In the genomic region with DNA sequence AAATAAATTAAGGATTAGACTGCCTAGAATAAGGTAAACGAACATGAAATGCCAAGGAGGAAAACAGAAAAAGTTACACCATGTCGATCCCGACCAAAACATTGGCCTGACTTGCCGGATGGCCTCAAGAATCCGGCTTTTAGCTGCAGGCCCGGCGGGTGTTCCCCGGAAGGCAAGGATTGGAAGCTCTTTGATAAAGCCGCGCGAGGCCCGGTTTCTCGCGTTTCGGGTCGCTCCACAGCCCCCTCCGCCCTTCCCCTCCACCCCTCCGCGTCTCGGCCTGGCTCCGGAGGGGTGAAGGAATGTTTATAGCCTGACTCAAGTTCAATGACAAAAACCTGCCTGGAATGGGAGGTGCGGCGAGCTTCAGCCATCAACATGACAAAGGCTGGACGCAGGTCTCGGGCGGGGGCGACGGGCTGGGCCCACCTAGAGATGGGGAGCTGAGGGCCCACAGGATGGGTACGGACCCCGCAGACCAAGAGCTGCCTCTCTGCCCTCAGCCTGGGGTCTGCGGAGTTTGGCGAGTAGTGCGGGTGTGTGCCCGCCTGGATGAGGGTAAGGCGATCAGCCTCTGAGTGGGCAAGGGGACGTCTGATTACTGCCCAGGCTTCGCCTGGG, we compare ENCODE assay signal across 15 cellular contexts. TPM values are rescaled to one million over a fixed set of nuclear protein-coding genes. Genes with fewer than 3 reads are reported as not detected.
DNase-seq lines count a peak whose midpoint lies in the region; ATAC-seq and TF ChIP-seq lines count a peak whose summit lies in the region.
"Had no signal": no experiment of that assay in that cellular context is flagged by ENCODE, and none has a peak within 500 bp of the region (broad histone marks: within the 10 kb centered on the region; RNA-seq: fewer than 3 reads in every experiment).

No MANE protein-coding gene starts in this region.

- TF ChIP-seq CTCF in activated CD8-positive, alpha-beta T cell treated with anti-CD3 and anti-CD28 coated beads for 36 hours (IDR thresholded peaks at IDR 0.05), result no peak
- TF ChIP-seq CTCF in RWPE2 (IDR thresholded peaks at IDR 0.05; ENCODE audit: poor library complexity, severe bottlenecking) (no peak), sigmoid colon (IDR thresholded peaks at IDR 0.05) (no peak), ovary (IDR thresholded peaks at IDR 0.05) (no peak)

- 0 out of 2 replicates have a peak, but pooled peaks cover 3% of the 10 kb centered on the region for H3K36me3 ChIP-seq in RWPE2 (ENCODE audit: low read depth)
- H3K36me3 ChIP-seq in iPS-20b (ENCODE audit: insufficient read depth, low read depth, low read length), result no peaks in the 10 kb centered on the region
- no peaks in the 10 kb centered on the region for H3K36me3 ChIP-seq in sigmoid colon
- no peaks in the 10 kb centered on the region for H3K36me3 ChIP-seq in ovary
- H3K36me3 ChIP-seq: WERI-Rb-1 had no signal

- H3K4me1 ChIP-seq in RWPE2 (ENCODE audit: insufficient read depth, poor library complexity, severe bottlenecking), result no peaks in the 10 kb centered on the region
- peaks cover 21% of the 10 kb centered on the region for H3K4me1 ChIP-seq in iPS-20b (ENCODE audit: insufficient read depth, low read length)
- H3K4me1 ChIP-seq in sigmoid colon, result peaks cover 0 to 39% (median 35%) of the 10 kb centered on the region in 4 donors
- no peaks in the 10 kb centered on the region for H3K4me1 ChIP-seq in ovary (ENCODE audit: insufficient read depth)

- peaks cover 4% of the 10 kb centered on the region for H3K36me3 Mint-ChIP-seq in activated CD8-positive, alpha-beta T cell treated with anti-CD3 and anti-CD28 coated beads, Interleukin-2, amount 10 ng/mL, durations not matched to agents 7 days and 5 days (ENCODE audit: low read depth)
- no peaks in the 10 kb centered on the region for H3K36me3 Mint-ChIP-seq in activated CD8-positive, alpha-beta T cell treated with anti-CD3 and anti-CD28 coated beads for 36 hours (ENCODE audit: low read depth)

- H3K27ac ChIP-seq in RWPE2 (ENCODE audit: poor library complexity, severe bottlenecking) (no peak overlapping the region), iPS-20b (ENCODE audit: low read length) (no peak overlapping the region), sigmoid colon (peak overlapping the region in 2 of 4 donors; percentile 34 to 49), ovary (no peak overlapping the region)
- H3K27ac ChIP-seq: WERI-Rb-1 had no signal

- WGBS in sigmoid colon, 2 donors, result 9 to 13% methylated on average over 37 of the region's 37 CpGs
- WGBS in ovary, 3 donors, result 6 to 10% (median 10%) methylated on average over 37 of the region's 37 CpGs

- POLR2A ChIA-PET in activated CD8-positive, alpha-beta T cell treated with anti-CD3 and anti-CD28 coated beads, Interleukin-2, amount 10 ng/mL, durations not matched to agents 7 days and 5 days (lab: Charles Lee), result no interaction called here
- POLR2A ChIA-PET in activated CD8-positive, alpha-beta T cell treated with anti-CD3 and anti-CD28 coated beads for 36 hours (lab: Charles Lee), result interaction anchor here (1.0 kb wide), 1 partner anchor 14 kb away, joined by 4 read pairs; no protein-coding TSS in a partner anchor

- ATAC-seq in activated CD8-positive, alpha-beta T cell treated with anti-CD3 and anti-CD28 coated beads, Interleukin-2, amount 10 ng/mL, durations not matched to agents 7 days and 5 days, result no peak
- ATAC-seq in activated CD8-positive, alpha-beta T cell treated with anti-CD3 and anti-CD28 coated beads for 36 hours, result no peak
- ATAC-seq in RWPE2 (ENCODE audit: low read depth) (no peak), Right ventricle myocardium inferior (no peak)

- peaks cover 33% of the 10 kb centered on the region for H3K4me1 Mint-ChIP-seq in activated CD8-positive, alpha-beta T cell treated with anti-CD3 and anti-CD28 coated beads, Interleukin-2, amount 10 ng/mL, durations not matched to agents 7 days and 5 days (ENCODE audit: low read depth)
- H3K4me1 Mint-ChIP-seq in activated CD8-positive, alpha-beta T cell treated with anti-CD3 and anti-CD28 coated beads for 36 hours (ENCODE audit: low read depth), result peaks cover 28% of the 10 kb centered on the region

- no peak overlapping the region for H3K9ac ChIP-seq in iPS-20b (ENCODE audit: low read depth, low read length)

- H3K9me3 Mint-ChIP-seq in activated CD8-positive, alpha-beta T cell treated with anti-CD3 and anti-CD28 coated beads, Interleukin-2, amount 10 ng/mL, durations not matched to agents 7 days and 5 days (ENCODE audit: insufficient read depth), result no peaks in the 10 kb centered on the region
- no peaks in the 10 kb centered on the region for H3K9me3 Mint-ChIP-seq in activated CD8-positive, alpha-beta T cell treated with anti-CD3 and anti-CD28 coated beads for 36 hours

- H3K4me3 ChIP-seq in RWPE2 (ENCODE audit: severe bottlenecking) (no peak overlapping the region), iPS-20b (ENCODE audit: low read length) (peak overlapping the region; percentile 59), sigmoid colon (peak overlapping the region in 2 of 4 donors; percentile 8 to 16), ovary (no peak overlapping the region)

- no peak for TF ChIP-seq POLR2A in sigmoid colon (IDR thresholded peaks at IDR 0.05)
- TF ChIP-seq POLR2A in ovary (IDR thresholded peaks at IDR 0.05), result no peak

- H3K27ac Mint-ChIP-seq in activated CD8-positive, alpha-beta T cell treated with anti-CD3 and anti-CD28 coated beads, Interleukin-2, amount 10 ng/mL, durations not matched to agents 7 days and 5 days, result no peak overlapping the region
- H3K27ac Mint-ChIP-seq in activated CD8-positive, alpha-beta T cell treated with anti-CD3 and anti-CD28 coated beads for 36 hours, result no peak overlapping the region

- H3K27me3 Mint-ChIP-seq in activated CD8-positive, alpha-beta T cell treated with anti-CD3 and anti-CD28 coated beads, Interleukin-2, amount 10 ng/mL, durations not matched to agents 7 days and 5 days (ENCODE audit: low read depth), result peaks cover 74% of the 10 kb centered on the region
- H3K27me3 Mint-ChIP-seq in activated CD8-positive, alpha-beta T cell treated with anti-CD3 and anti-CD28 coated beads for 36 hours, result peaks cover 77% of the 10 kb centered on the region

- H3K4me3 Mint-ChIP-seq in activated CD8-positive, alpha-beta T cell treated with anti-CD3 and anti-CD28 coated beads, Interleukin-2, amount 10 ng/mL, durations not matched to agents 7 days and 5 days, result peak overlapping the region; percentile 38
- H3K4me3 Mint-ChIP-seq in activated CD8-positive, alpha-beta T cell treated with anti-CD3 and anti-CD28 coated beads for 36 hours, result no peak overlapping the region

- CTCF ChIA-PET in activated CD8-positive, alpha-beta T cell treated with anti-CD3 and anti-CD28 coated beads, Interleukin-2, amount 10 ng/mL, durations not matched to agents 7 days and 5 days (lab: Charles Lee), result interaction anchor here (1.2 to 1.9 kb wide), 4 partner anchors 41 to 316 kb away, joined by 3 to 8 read pairs (median 6); no protein-coding TSS in a partner anchor
- CTCF ChIA-PET in activated CD8-positive, alpha-beta T cell treated with anti-CD3 and anti-CD28 coated beads for 36 hours (lab: Charles Lee), result interaction anchor here (0.7 to 4.5 kb wide), 9 partner anchors 8 to 159 kb away, joined by 3 to 19 read pairs (median 5); partner anchors contain the start of gene HOXB13

- no peaks in the 10 kb centered on the region for H3K9me3 ChIP-seq in RWPE2 (ENCODE audit: severe bottlenecking)
- H3K9me3 ChIP-seq in iPS-20b (ENCODE audit: insufficient read depth, low read depth, low read length), result no peaks in the 10 kb centered on the region; the same call in 1 of the 2 replicates
- H3K9me3 ChIP-seq in sigmoid colon, result no peaks in the 10 kb centered on the region
- peaks cover 0 to 4% of the 10 kb centered on the region in 2 donors for H3K9me3 ChIP-seq in ovary

- no peak for TF ChIP-seq EP300 in sigmoid colon (IDR thresholded peaks at IDR 0.05)
- TF ChIP-seq EP300 in ovary (IDR thresholded peaks at IDR 0.05), result no peak

- no peak for DNase-seq in activated CD8-positive, alpha-beta T cell treated with anti-CD3 and anti-CD28 coated beads, Interleukin-2, amount 10 ng/mL, durations not matched to agents 7 days and 5 days
- DNase-seq in activated CD8-positive, alpha-beta T cell treated with anti-CD3 and anti-CD28 coated beads for 36 hours, result no peak
- peak; percentile 54 for DNase-seq in RWPE2 (ENCODE audit: low spot score)
- peak; percentile 43 for DNase-seq in sigmoid colon
- no peak for DNase-seq in C1 segment of cervical spinal cord (lab: John Stamatoyannopoulos, UW)
- DNase-seq in Right ventricle myocardium inferior (ENCODE audit: missing footprints), result no peak
- DNase-seq in ovary, result no peak
- DNase-seq: cerebellar nuclear complex, WERI-Rb-1 had no signal

- H3K27me3 ChIP-seq in RWPE2 (ENCODE audit: insufficient read depth, poor library complexity, severe bottlenecking), result peaks cover 100% of the 10 kb centered on the region
- peaks cover 100% of the 10 kb centered on the region for H3K27me3 ChIP-seq in iPS-20b (ENCODE audit: insufficient read depth, low read length)
- peaks cover 70 to 100% (median 99%) of the 10 kb centered on the region in 3 donors for H3K27me3 ChIP-seq in sigmoid colon
- no peaks in the 10 kb centered on the region for H3K27me3 ChIP-seq in ovary

- intact Hi-C loops in activated CD8-positive, alpha-beta T cell treated with anti-CD3 and anti-CD28 coated beads for 36 hours (cut with micrococcal nuclease), result loop anchor here (5.0 to 10.0 kb wide), 2 partner anchors 33 to 105 kb away; partner anchors contain the start of genes HOXB7 and HOXB8
- intact Hi-C loops in sigmoid colon (cut with DNase I) (loop anchor here (2.0 to 5.0 kb wide), 2 partner anchors 29 to 102 kb away; partner anchors contain the start of gene HOXB8), Right ventricle myocardium inferior (cut with DNase I) (no loop called here), ovary (cut with DNase I) (loop anchor here in 2 of 4 donors (5.0 to 10.0 kb wide), 3 partner anchors 75 to 698 kb away; no protein-coding TSS in a partner anchor)

RNA-seq across cellular contexts. Expression of gene PRAC1, which starts 2.6 kb away (rescaled TPM):
- total RNA-seq in activated CD8-positive, alpha-beta T cell treated with anti-CD3 and anti-CD28 coated beads, Interleukin-2, amount 10 ng/mL, durations not matched to agents 7 days and 5 days, result not detected
- total RNA-seq in activated CD8-positive, alpha-beta T cell treated with anti-CD3 and anti-CD28 coated beads for 36 hours, result not detected
- total RNA-seq in sigmoid colon (10 to 100 TPM in 1 of 4 donors, 1 to 10 TPM in 1, not detected in 2; 9.1 to 13.5 TPM), Right ventricle myocardium inferior (not detected), ovary (not detected)
- polyA plus RNA-seq in sigmoid colon (100 to 1,000 TPM; 388 to 572 (median 408) TPM), ovary (not detected)
- total RNA-seq: LHCN-M2, liver, RPMI7951, temporal lobe had no signal
- polyA plus RNA-seq: AG04450, liver had no signal

RNA-seq across cellular contexts. Expression of gene PRAC2, which starts 3.2 kb away (rescaled TPM):
- total RNA-seq in activated CD8-positive, alpha-beta T cell treated with anti-CD3 and anti-CD28 coated beads, Interleukin-2, amount 10 ng/mL, durations not matched to agents 7 days and 5 days, result not detected
- total RNA-seq in activated CD8-positive, alpha-beta T cell treated with anti-CD3 and anti-CD28 coated beads for 36 hours, result not detected
- 1 to 10 TPM in 1 of 4 donors, not detected in 3; 2.1 TPM for total RNA-seq in sigmoid colon
- 10 to 100 TPM in 2 of 3 donors, 1 to 10 TPM in 1; 7.2 to 20.3 (median 17.5) TPM for polyA plus RNA-seq in sigmoid colon
- not detected for total RNA-seq in Right ventricle myocardium inferior
- total RNA-seq in ovary, result not detected
- polyA plus RNA-seq in ovary, result not detected
- total RNA-seq: LHCN-M2, liver, temporal lobe had no signal
- polyA plus RNA-seq: AG04450, liver had no signal

RNA-seq across cellular contexts. Expression of gene HOXB13, which starts 8.8 kb away (rescaled TPM):
- not detected for total RNA-seq in activated CD8-positive, alpha-beta T cell treated with anti-CD3 and anti-CD28 coated beads, Interleukin-2, amount 10 ng/mL, durations not matched to agents 7 days and 5 days
- not detected for total RNA-seq in activated CD8-positive, alpha-beta T cell treated with anti-CD3 and anti-CD28 coated beads for 36 hours
- total RNA-seq in sigmoid colon (1 to 10 TPM in 2 of 4 donors, under 1 TPM in 2; 0.36 to 1.5 (median 1.0) TPM), Right ventricle myocardium inferior (not detected), ovary (under 1 TPM in 1 of 7 donors, not detected in 6; 0.38 TPM)
- polyA plus RNA-seq in sigmoid colon (10 to 100 TPM; 19.4 to 49.2 (median 26.4) TPM), ovary (not detected)
- total RNA-seq: liver, temporal lobe had no signal
- polyA plus RNA-seq: AG04450, liver had no signal

Comparison
In these comparisons a context has a peak if more than half of its experiments do, and no peak if none do; other contexts are left out.
1. DNase-seq: peak in RWPE2 (single experiment) and sigmoid colon (single experiment); none in activated CD8-positive, alpha-beta T cell treated with anti-CD3 and anti-CD28 coated beads, Interleukin-2, amount 10 ng/mL, durations not matched to agents 7 days and 5 days (single experiment), activated CD8-positive, alpha-beta T cell treated with anti-CD3 and anti-CD28 coated beads for 36 hours (single experiment), C1 segment of cervical spinal cord (0 of 14), Right ventricle myocardium inferior (single experiment) and ovary (0 of 5).